ENCODE assay signal across 18 cellular contexts in the genomic region with DNA sequence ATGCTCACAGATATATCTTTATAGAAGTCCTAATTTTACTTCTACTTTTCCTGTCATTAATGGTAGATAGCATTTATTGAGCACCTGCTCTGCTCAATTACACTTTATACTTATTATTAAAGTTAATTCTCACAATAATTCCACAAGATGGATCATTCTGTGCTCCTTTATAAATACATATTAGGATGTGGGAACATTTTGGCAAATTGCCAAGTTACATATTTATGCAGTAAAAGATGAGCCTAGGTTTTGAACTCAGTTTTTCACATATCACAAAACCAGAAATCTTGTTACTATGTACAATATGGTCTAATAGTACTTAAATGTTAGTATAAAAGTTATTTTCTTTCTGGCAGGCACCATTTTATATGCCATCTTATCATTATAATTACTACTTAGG.
DNase-seq lines count a peak whose midpoint lies in the region; ATAC-seq, FAIRE-seq and TF ChIP-seq lines count a peak whose summit lies in the region.
"Had no signal": no experiment of that assay in that cellular context is flagged by ENCODE, and none has a peak within 500 bp of the region (broad histone marks: within the 10 kb centered on the region; RNA-seq: fewer than 3 reads in every experiment).

No MANE protein-coding gene starts in this region.

- no peak overlapping the region for H3K9ac ChIP-seq in endothelial cell of umbilical vein (replicated peaks; ENCODE audit: extremely low read depth, insufficient read depth, low read length)

- no peak overlapping the region for H3K4me3 ChIP-seq in endothelial cell of umbilical vein (replicated peaks in 1 of 3; ENCODE audit: insufficient read depth in 1 of 3, low read depth in 1 of 3, low read length in 3 of 3)
- H3K4me3 ChIP-seq: A549 had no signal

- TF ChIP-seq POLR2A in endothelial cell of umbilical vein (IDR thresholded peaks at IDR 0.05; ENCODE audit: low read depth, low read length), result no peak

- no peak for ATAC-seq in GM18502 (IDR thresholded peaks at IDR 0.05; ENCODE audit: poor library complexity, unreplicated experiment)
- ATAC-seq: A549 had no signal

- no peaks in the 10 kb centered on the region for H3K27me3 ChIP-seq in endothelial cell of umbilical vein (ENCODE audit: control insufficient read depth in 2 of 2, insufficient read depth in 2 of 2, low read length in 2 of 2)

- intact Hi-C loops in endothelial cell of umbilical vein (cut with micrococcal nuclease) (no loop called here), posterior cingulate gyrus (cut with DNase I) (no loop called here)

- H3K79me2 ChIP-seq in endothelial cell of umbilical vein (ENCODE audit: control insufficient read depth, insufficient read depth, low read length), result no peaks in the 10 kb centered on the region

- DNase-seq in NCI-H82 (lab: John Stamatoyannopoulos, UW) (peak; percentile 20), NCI-H82 treated with DMSO at 0.1 percent for 48 hours (lab: John Stamatoyannopoulos, UW; ENCODE audit: unreplicated experiment) (no peak), ELR (ENCODE audit: low read depth) (peak; percentile 8), NCI-H69 (lab: John Stamatoyannopoulos, UW) (peak; percentile 38), endothelial cell of umbilical vein (ENCODE audit: low read depth, low spot score) (peak; percentile 18), posterior cingulate gyrus (no peak)
- no peak for DNase-seq in stimulated activated CD4-positive, alpha-beta T cell treated with anti-CD3 and anti-CD28 coated beads, Interleukin-12 subunit alpha, Interleukin-12 subunit beta, amount 100 ng/mL, for 4 hours
- DNase-seq: GF-D8, H9, NCI-H1105, NCI-H146, NCI-H2029 treated with DMSO at 0.1 percent for 48 hours, NCI-H526 treated with DMSO at 0.1 percent for 48 hours, Right ventricle myocardium superior, T-helper 2 cell had no signal

- TF ChIP-seq CTCF in endothelial cell of umbilical vein (IDR thresholded peaks at IDR 0.05; ENCODE audit: extremely low read depth in 1 of 2, insufficient read depth in 1 of 2, low read depth in 1 of 2, low read length in 2 of 2), result no peak

- H4K20me1 ChIP-seq in endothelial cell of umbilical vein (replicated peaks; ENCODE audit: control insufficient read depth, extremely low read depth, insufficient read depth, low read length), result no peaks in the 10 kb centered on the region

- POLR2A ChIA-PET in endothelial cell of umbilical vein (lab: Charles Lee), result no interaction called here

- no peak overlapping the region for H3K27ac ChIP-seq in endothelial cell of umbilical vein (ENCODE audit: insufficient read depth, low read depth, low read length)
- H3K27ac ChIP-seq: A549, HL-60 had no signal

- CTCF ChIA-PET in endothelial cell of umbilical vein (lab: Charles Lee), result no interaction called here

- dilution Hi-C loops in endothelial cell of umbilical vein (cut with MboI; ENCODE audit: extremely low pct_ligation_motif_present, low sequenced_read_pairs), result no loop called here

- no peak overlapping the region for H2AFZ ChIP-seq in endothelial cell of umbilical vein (ENCODE audit: low read depth, low read length)

- H3K4me2 ChIP-seq in endothelial cell of umbilical vein (ENCODE audit: insufficient read depth, low read length), result no peak overlapping the region
- H3K4me2 ChIP-seq: A549 had no signal

- no peaks in the 10 kb centered on the region for H3K9me1 ChIP-seq in endothelial cell of umbilical vein (replicated peaks; ENCODE audit: control insufficient read depth, extremely low read depth, insufficient read depth, low read length)

- no TSS peak for BruUV-seq in endothelial cell of umbilical vein (replicated peaks; lab: Mats Ljungman, UMichigan)

- no peaks in the 10 kb centered on the region for H3K4me1 ChIP-seq in endothelial cell of umbilical vein (ENCODE audit: control insufficient read depth, extremely low read depth, insufficient read depth, low read length)
- H3K4me1 ChIP-seq: A549 had no signal

- H3K9me3 ChIP-seq in endothelial cell of umbilical vein (replicated peaks; ENCODE audit: control insufficient read depth, insufficient read depth, low read length), result no peaks in the 10 kb centered on the region
- H3K9me3 ChIP-seq: A549 had no signal

- no peaks in the 10 kb centered on the region for H3K36me3 ChIP-seq in endothelial cell of umbilical vein (ENCODE audit: control insufficient read depth in 2 of 2, extremely low read depth in 1 of 2, insufficient read depth in 2 of 2, low read length in 2 of 2)

- no peak for FAIRE-seq in endothelial cell of umbilical vein (lab: Jason Lieb, UNC)
- FAIRE-seq: A549 had no signal

TF ChIP-seq in endothelial cell of umbilical vein, 7 proteins besides CTCF, POLR2A, EP300 and RAD21:
- TF ChIP-seq EZH2 (IDR thresholded peaks at IDR 0.05; ENCODE audit: borderline replicate concordance, low read depth, low read length, severe bottlenecking) (no peak), GATA2 (IDR thresholded peaks at IDR 0.05; ENCODE audit: insufficient read depth, insufficient read length, low read depth, low read length) (no peak), MYC (IDR thresholded peaks at IDR 0.05; ENCODE audit: low read depth, low read length) (no peak), JUN (IDR thresholded peaks at IDR 0.05; ENCODE audit: borderline replicate concordance, insufficient read depth, insufficient read length, low read depth) (no peak), POLR2AphosphoS5 (IDR thresholded peaks at IDR 0.05; ENCODE audit: insufficient read depth, low read depth, low read length) (no peak), FOS (IDR thresholded peaks at IDR 0.05; ENCODE audit: borderline replicate concordance, insufficient read depth, low read length) (no peak)
- TF ChIP-seq, protein P1, sequence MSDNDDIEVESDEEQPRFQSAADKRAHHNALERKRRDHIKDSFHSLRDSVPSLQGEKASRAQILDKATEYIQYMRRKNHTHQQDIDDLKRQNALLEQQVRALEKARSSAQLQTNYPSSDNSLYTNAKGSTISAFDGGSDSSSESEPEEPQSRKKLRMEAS (IDR thresholded peaks at IDR 0.05; ENCODE audit: insufficient read depth, insufficient read length), result no peak

Comparison
In these comparisons a context has a peak if more than half of its experiments do, and no peak if none do; other contexts are left out.
1. DNase-seq: peak in NCI-H82 (single experiment), ELR (single experiment), NCI-H69 (single experiment) and endothelial cell of umbilical vein (single experiment); none in NCI-H82 treated with DMSO at 0.1 percent for 48 hours (single experiment), stimulated activated CD4-positive, alpha-beta T cell treated with anti-CD3 and anti-CD28 coated beads, Interleukin-12 subunit alpha, Interleukin-12 subunit beta, amount 100 ng/mL, for 4 hours (single experiment) and posterior cingulate gyrus (0 of 10).